In the genomic region with DNA sequence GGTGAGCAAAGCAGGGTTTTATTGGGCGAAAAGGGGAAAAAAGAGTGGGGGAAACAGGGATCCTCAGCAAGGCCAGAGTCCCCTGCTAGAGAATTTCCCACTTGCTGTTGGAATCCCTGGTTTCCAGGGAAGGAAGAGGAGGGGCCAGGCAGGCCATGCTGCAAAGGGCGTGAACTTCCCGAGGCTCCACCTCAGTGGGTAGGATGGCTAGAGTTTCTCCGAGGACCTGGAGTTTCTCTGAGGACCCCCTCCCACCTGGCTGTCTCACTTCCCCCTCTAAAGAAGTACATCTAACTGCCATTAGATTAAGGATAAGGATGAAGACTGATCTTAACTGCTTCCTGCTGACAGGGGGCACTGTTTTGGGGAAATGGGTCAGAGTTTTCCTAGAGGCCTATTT, we compare ENCODE assay signal across 27 cellular contexts.
"Had no signal": no experiment of that assay in that cellular context is flagged by ENCODE, and none has a peak within 500 bp of the region (broad histone marks: within the 10 kb centered on the region; RNA-seq: fewer than 3 reads in every experiment).

No MANE protein-coding gene starts in this region.

- H3K27me3 ChIP-seq: left lung, right lobe of liver, suprapubic skin, tibial artery, upper lobe of right lung had no signal

- H3K27me3 Mint-ChIP-seq: naive B cell had no signal

- H3K36me3 ChIP-seq: left lung, lower lobe of right lung, right lobe of liver, suprapubic skin, thoracic aorta, tibial artery, upper lobe of right lung had no signal

- H2AFZ ChIP-seq: parathyroid adenoma had no signal

- H3K4me3 ChIP-seq: left lung, lower lobe of right lung, psoas muscle, right lobe of liver, smooth muscle cell, suprapubic skin, thoracic aorta, tibial artery, upper lobe of right lung had no signal

- H3K4me1 Mint-ChIP-seq: immature natural killer cell; mesothelial cell of epicardium; naive B cell; natural killer cell; nephron progenitor cell; stimulated activated effector memory CD8-positive, alpha-beta T cell treated with anti-CD3 and anti-CD28 coated beads, Interleukin-12 subunit alpha, Interleukin-12 subunit beta, amount 100 ng/mL, for 72 hours had no signal

- H3K9me3 ChIP-seq: lower lobe of right lung, psoas muscle, right lobe of liver, suprapubic skin, thoracic aorta, tibial artery, upper lobe of right lung had no signal

- DNase-seq: hippocampal formation; immature natural killer cell; kidney; left colon; left lung; lower lobe of right lung; mammary epithelial cell; mesenchymal stem cell; naive B cell; natural killer cell; nephron progenitor cell; nucleus accumbens; psoas muscle; right lobe of liver; stimulated activated CD4-positive, alpha-beta T cell treated with anti-CD3 and anti-CD28 coated beads, Interleukin-1b, Interleukin-23, amount 100 ng/mL, for 48 hours; stimulated activated CD4-positive, alpha-beta T cell treated with anti-CD3 and anti-CD28 coated beads, Interleukin-2, amount 100 ng/mL, for 48 hours; stimulated activated naive CD4-positive, alpha-beta T cell; tibial artery; trophoblast cell; upper lobe of right lung had no signal

- H3K79me2 ChIP-seq: parathyroid adenoma had no signal

- H3K4me1 ChIP-seq: left lung, lower lobe of right lung, parathyroid adenoma, psoas muscle, right lobe of liver, suprapubic skin, tibial artery, upper lobe of right lung had no signal

- H3K27ac Mint-ChIP-seq: immature natural killer cell; mesothelial cell of epicardium; naive B cell; natural killer cell; nephron progenitor cell; stimulated activated effector memory CD8-positive, alpha-beta T cell treated with anti-CD3 and anti-CD28 coated beads, Interleukin-12 subunit alpha, Interleukin-12 subunit beta, amount 100 ng/mL, for 72 hours; stimulated activated naive CD8-positive, alpha-beta T cell treated with anti-CD3 and anti-CD28 coated beads, Interleukin-15, Interleukin-2, amounts not matched to agents 100 ng/mL and 50 ng/mL, for 24 hours had no signal

- ATAC-seq: left colon; left lung; lower lobe of right lung; natural killer cell; psoas muscle; right lobe of liver; stimulated activated effector memory CD8-positive, alpha-beta T cell treated with anti-CD3 and anti-CD28 coated beads, Interleukin-12 subunit alpha, Interleukin-12 subunit beta, amount 100 ng/mL, for 72 hours; upper lobe of right lung had no signal

- H3K4me3 Mint-ChIP-seq: immature natural killer cell; mesothelial cell of epicardium; naive B cell; natural killer cell; nephron progenitor cell; stimulated activated effector memory CD8-positive, alpha-beta T cell treated with anti-CD3 and anti-CD28 coated beads, Interleukin-12 subunit alpha, Interleukin-12 subunit beta, amount 100 ng/mL, for 72 hours; stimulated activated naive CD8-positive, alpha-beta T cell treated with anti-CD3 and anti-CD28 coated beads, Interleukin-15, Interleukin-2, amounts not matched to agents 100 ng/mL and 50 ng/mL, for 24 hours had no signal

- H3K36me3 Mint-ChIP-seq: immature natural killer cell; naive B cell; natural killer cell; stimulated activated effector memory CD8-positive, alpha-beta T cell treated with anti-CD3 and anti-CD28 coated beads, Interleukin-12 subunit alpha, Interleukin-12 subunit beta, amount 100 ng/mL, for 72 hours had no signal

- H3K9ac ChIP-seq: parathyroid adenoma had no signal

- H3K27ac ChIP-seq: left lung, lower lobe of right lung, parathyroid adenoma, psoas muscle, right lobe of liver, suprapubic skin, thoracic aorta, tibial artery, upper lobe of right lung had no signal

- H3K4me2 ChIP-seq: smooth muscle cell had no signal

- H3K9me3 Mint-ChIP-seq: stimulated activated effector memory CD8-positive, alpha-beta T cell treated with anti-CD3 and anti-CD28 coated beads, Interleukin-12 subunit alpha, Interleukin-12 subunit beta, amount 100 ng/mL, for 72 hours had no signal
